In genomic region chr16:30006095-30006473, GRCh38 we compare ENCODE assay signal across 24 cellular contexts. TPM values are rescaled to one million over a fixed set of nuclear protein-coding genes. Genes with fewer than 3 reads are reported as not detected.
"Had no signal": no experiment of that assay in that cellular context is flagged by ENCODE, and none has a peak within 500 bp of the region (broad histone marks: within the 10 kb centered on the region; RNA-seq: fewer than 3 reads in every experiment).

No MANE protein-coding gene starts in this region.

- H3K36me3 ChIP-seq: pancreas, right atrium auricular region, transverse colon had no signal

- DNase-seq: activated CD8-positive, alpha-beta memory T cell treated with anti-CD3 and anti-CD28 coated beads for 24 hours; activated effector memory CD4-positive, alpha-beta T cell treated with Interleukin-2 at 50 U/mL for 16 hours; aorta; cerebellar nuclear complex; gastrocnemius medialis; islet precursor cell; spleen; stimulated activated naive CD4-positive, alpha-beta T cell treated with Interleukin-2 at 50 U/mL for 16 hours; T1000; testis had no signal

- H3K27ac ChIP-seq: adrenal gland, body of pancreas, coronary artery, gastrocnemius medialis, pancreas, right atrium auricular region, spleen, testis, transverse colon had no signal

- H3K4me3 ChIP-seq: adrenal gland, body of pancreas, coronary artery, pancreas, right atrium auricular region, spleen, testis, transverse colon had no signal

- H3K9me3 ChIP-seq: adrenal gland, body of pancreas, gastrocnemius medialis, pancreas, right atrium auricular region, spleen, testis, transverse colon had no signal

- H3K4me1 ChIP-seq: pancreas had no signal

- FAIRE-seq: pancreas had no signal

- H3K27me3 ChIP-seq: testis had no signal

RNA-seq across cellular contexts. Expression of gene DOC2A, which starts 4.7 kb away (rescaled TPM):
- total RNA-seq: gastrocnemius medialis, right atrium auricular region had no signal

RNA-seq across cellular contexts. Expression of gene C16orf92, which starts 16.9 kb away (rescaled TPM):
- total RNA-seq: activated naive CD8-positive, alpha-beta T cell treated with anti-CD3 and anti-CD28 coated beads for 36 hours; adrenal gland; aorta; body of pancreas; dorsolateral prefrontal cortex; epithelial cell of proximal tubule; gastrocnemius medialis; lower leg skin; mesothelial cell of epicardium; pancreas; pulmonary artery endothelial cell; right atrium auricular region; spleen; transverse colon; urinary bladder had no signal
- polyA plus RNA-seq: adrenal gland, aorta, neural cell, pancreas, spleen, urinary bladder had no signal

RNA-seq across cellular contexts. Expression of gene TLCD3B, which starts 25.0 kb away (rescaled TPM):
- total RNA-seq: aorta, body of pancreas, epithelial cell of proximal tubule, lower leg skin, right atrium auricular region, spleen, transverse colon had no signal
- polyA plus RNA-seq: aorta had no signal
